21 cellular contexts compared by ENCODE assay signal in the genomic region with DNA sequence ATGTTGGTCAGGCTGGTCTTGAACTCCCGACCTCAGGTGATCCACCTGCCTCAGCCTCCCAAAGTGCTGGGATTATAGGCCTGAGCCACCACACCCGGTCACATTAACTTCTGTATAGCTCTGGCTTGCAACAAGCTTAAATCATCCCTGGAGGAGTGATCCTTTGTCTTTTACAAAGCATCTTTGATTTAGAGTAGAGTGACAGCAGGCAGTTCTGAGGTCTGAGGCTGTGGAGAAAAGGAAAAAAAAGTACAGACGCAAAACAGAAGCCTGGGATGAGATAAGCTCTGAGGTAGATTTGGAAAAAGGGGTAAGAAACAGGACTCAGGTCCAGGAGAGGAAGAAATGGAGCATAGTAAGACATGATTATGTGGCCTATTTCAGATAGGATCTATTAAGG.
DNase-seq lines count a peak whose midpoint lies in the region; ATAC-seq, FAIRE-seq and TF ChIP-seq lines count a peak whose summit lies in the region.
"Had no signal": no experiment of that assay in that cellular context is flagged by ENCODE, and none has a peak within 500 bp of the region (broad histone marks: within the 10 kb centered on the region; RNA-seq: fewer than 3 reads in every experiment).

No MANE protein-coding gene starts in this region.

- peak overlapping the region; percentile 77 for H3K27ac Mint-ChIP-seq in progenitor cell of endocrine pancreas
- H3K27ac Mint-ChIP-seq: B cell; CD4-positive, CD25-positive, alpha-beta regulatory T cell; CD8-positive, alpha-beta memory T cell had no signal

- in situ Hi-C loops in K562 (cut with MboI), result no loop called here

- no peak overlapping the region for H3K27ac ChIP-seq in K562 (ENCODE audit: extremely low read depth, low read depth, low read length)
- no peak overlapping the region for H3K27ac ChIP-seq in esophagus muscularis mucosa (replicated peaks in 1 of 4)

- no peak for TF ChIP-seq EP300 in K562 (IDR thresholded peaks at IDR 0.05; ENCODE audit: low read length)
- no peak for TF ChIP-seq EP300 in esophagus muscularis mucosa (IDR thresholded peaks at IDR 0.05)

- H3K4me1 Mint-ChIP-seq in progenitor cell of endocrine pancreas (ENCODE audit: low read depth), result peaks cover 52% of the 10 kb centered on the region
- H3K4me1 Mint-ChIP-seq: B cell had no signal

- H3K27me3 ChIP-seq in K562 (ENCODE audit: control insufficient read depth in 2 of 2, insufficient read depth in 2 of 2, low read length in 2 of 2) (no peaks in the 10 kb centered on the region), esophagus muscularis mucosa (peaks cover 0 to 9% (median 0%) of the 10 kb centered on the region in 4 donors)
- H3K27me3 ChIP-seq: BLaER1 treated with 17β-estradiol and CSF1 and Interleukin-3, amounts not matched to agents 10 nM and 100 nM had no signal

- H4K20me1 ChIP-seq in K562 (replicated peaks; ENCODE audit: control insufficient read depth, insufficient read depth, low read length), result no peaks in the 10 kb centered on the region

- intact Hi-C loops in K562 (cut with micrococcal nuclease), result no loop called here
- intact Hi-C loops in esophagus muscularis mucosa (cut with DNase I), result no loop called here

- H3K9me3 ChIP-seq in K562 (replicated peaks; ENCODE audit: control insufficient read depth, insufficient read depth, low read depth, low read length) (no peaks in the 10 kb centered on the region), esophagus muscularis mucosa (no peaks in the 10 kb centered on the region)

- H3K36me3 Mint-ChIP-seq in progenitor cell of endocrine pancreas (ENCODE audit: insufficient read depth), result peaks cover 9% of the 10 kb centered on the region
- H3K36me3 Mint-ChIP-seq: CD4-positive, CD25-positive, alpha-beta regulatory T cell had no signal

- TF ChIP-seq CTCF in K562 (IDR thresholded peaks at IDR 0.05 in 2 of 3, conservative IDR thresholded peaks at IDR 0.05 in 1 of 3; ENCODE audit: insufficient read depth in 2 of 3, low read depth in 1 of 3, low read length in 3 of 3) (no peak), progenitor cell of endocrine pancreas (IDR thresholded peaks at IDR 0.05; ENCODE audit: unreplicated experiment) (no peak), esophagus muscularis mucosa (IDR thresholded peaks at IDR 0.05) (no peak)

- CTCF ChIA-PET in K562 (lab: Yijun Ruan, JAX; ENCODE audit: low intra/inter-chr PET ratio), result no interaction called here

- no peak overlapping the region for H3K4me3 Mint-ChIP-seq in progenitor cell of endocrine pancreas (ENCODE audit: low read depth)
- H3K4me3 Mint-ChIP-seq: B cell; CD4-positive, CD25-positive, alpha-beta regulatory T cell; CD8-positive, alpha-beta memory T cell had no signal

- TF ChIP-seq RAD21 in K562 (CRISPR knock-in tag; conservative IDR thresholded peaks at IDR 0.05 in 1 of 2, IDR thresholded peaks at IDR 0.05 in 1 of 2), result no peak

- peaks cover 9 to 24% of the 10 kb centered on the region in 2 experiments for H3K4me1 ChIP-seq in K562 (replicated peaks in 1 of 2; ENCODE audit: control insufficient read depth in 2 of 2, insufficient read depth in 2 of 2, low read length in 2 of 2)
- no peaks in the 10 kb centered on the region for H3K4me1 ChIP-seq in esophagus muscularis mucosa

- H3K9me3 Mint-ChIP-seq in progenitor cell of endocrine pancreas (ENCODE audit: low read depth), result no peaks in the 10 kb centered on the region
- H3K9me3 Mint-ChIP-seq: CD8-positive, alpha-beta memory T cell had no signal

- H3K9me1 ChIP-seq in K562 (ENCODE audit: control insufficient read depth, insufficient read depth, low read length), result no peaks in the 10 kb centered on the region

- no peaks in the 10 kb centered on the region for H3K27me3 Mint-ChIP-seq in progenitor cell of endocrine pancreas

- WGBS in K562 (ENCODE audit: insufficient coverage, low coverage, missing lambda C conversion rate), result 83% methylated on average over 3 of the region's 3 CpGs
- WGBS in esophagus muscularis mucosa, result 93% methylated on average over 3 of the region's 3 CpGs

- BruUV-seq in K562 (replicated peaks; lab: Mats Ljungman, UMichigan), result no TSS peak

- TF ChIP-seq POLR2A in K562 (conservative IDR thresholded peaks at IDR 0.05), result no peak
- TF ChIP-seq POLR2A in esophagus muscularis mucosa (IDR thresholded peaks at IDR 0.05; ENCODE audit: low read depth), result no peak

- no peak overlapping the region for H3K9ac ChIP-seq in K562 (ENCODE audit: insufficient read depth in 1 of 2, low read depth in 2 of 2, low read length in 2 of 2)
- H3K9ac ChIP-seq: BLaER1 treated with 17β-estradiol and CSF1 and Interleukin-3, amounts not matched to agents 10 nM and 100 nM had no signal

- H3K4me2 ChIP-seq in K562 (ENCODE audit: insufficient read depth, low read length), result no peak overlapping the region

- peak; percentile 12 for DNase-seq in NCI-H82 (lab: John Stamatoyannopoulos, UW)
- DNase-seq in NCI-H82 treated with DMSO at 0.1 percent for 48 hours (lab: John Stamatoyannopoulos, UW; ENCODE audit: unreplicated experiment), result no peak
- peak in 1 of 4 experiments; percentile 8 for DNase-seq in K562 (ENCODE audit: extremely low read depth in 1 of 4, low spot score in 3 of 4)
- DNase-seq in progenitor cell of endocrine pancreas (ENCODE audit: low spot score, unreplicated experiment), result no peak
- DNase-seq in esophagus muscularis mucosa (ENCODE audit: extremely low spot score), result no peak
- DNase-seq in NCI-H524 (lab: John Stamatoyannopoulos, UW), result no peak
- DNase-seq in urothelium cell line (ENCODE audit: low spot score), result no peak
- DNase-seq: 8988T; CD4-positive, CD25-positive, alpha-beta regulatory T cell; CD8-positive, alpha-beta memory T cell; COR-L47; DMS 273 treated with DMSO at 0.1 percent for 48 hours; DMS53; DND-41; HCEC 1CT; IMR-90 had no signal

- FAIRE-seq in K562 (lab: Jason Lieb, UNC) (no peak), urothelium cell line (lab: Jason Lieb, UNC) (no peak)
- FAIRE-seq: G401.6, GM19239, HTR-8/SVneo had no signal

- POLR2A ChIA-PET in K562 (lab: Yijun Ruan, JAX), result interaction anchor here (1.7 kb wide), 1 partner anchor 23 kb away, joined by 3 read pairs; no protein-coding TSS in a partner anchor

- H3K4me3 ChIP-seq in K562 (no peak overlapping the region), esophagus muscularis mucosa (no peak overlapping the region)
- H3K4me3 ChIP-seq: BLaER1 treated with 17β-estradiol and CSF1 and Interleukin-3, amounts not matched to agents 10 nM and 100 nM had no signal

- H3K36me3 ChIP-seq in K562 (ENCODE audit: control insufficient read depth, insufficient read depth, low read length) (no peaks in the 10 kb centered on the region), esophagus muscularis mucosa (no peaks in the 10 kb centered on the region)

- ATAC-seq in K562, result no peak

- H3K79me2 ChIP-seq in K562 (ENCODE audit: control insufficient read depth, insufficient read depth, low read length), result no peaks in the 10 kb centered on the region

- no peak overlapping the region for H2AFZ ChIP-seq in K562 (ENCODE audit: low read depth, low read length)

TF ChIP-seq in K562, 482 proteins besides CTCF, POLR2A, EP300 and RAD21 (continues in another document):
- TF ChIP-seq GATAD2A (IDR thresholded peaks at IDR 0.05) (no peak), NCOA4 (IDR thresholded peaks at IDR 0.05; ENCODE audit: partially characterized antibody) (no peak), ZNF76 (CRISPR knock-in tag; IDR thresholded peaks at IDR 0.05; ENCODE audit: borderline replicate concordance) (no peak), SAFB (IDR thresholded peaks at IDR 0.05; ENCODE audit: borderline replicate concordance, low read depth, low read length) (no peak), RBFOX2 (IDR thresholded peaks at IDR 0.05; ENCODE audit: low read depth, low read length) (no peak), ZNF212 (CRISPR knock-in tag; IDR thresholded peaks at IDR 0.05) (no peak), MEIS2 (IDR thresholded peaks at IDR 0.05; ENCODE audit: partially characterized antibody) (peak; percentile 53), HLTF (IDR thresholded peaks at IDR 0.05) (no peak)
- TF ChIP-seq, protein P1, sequence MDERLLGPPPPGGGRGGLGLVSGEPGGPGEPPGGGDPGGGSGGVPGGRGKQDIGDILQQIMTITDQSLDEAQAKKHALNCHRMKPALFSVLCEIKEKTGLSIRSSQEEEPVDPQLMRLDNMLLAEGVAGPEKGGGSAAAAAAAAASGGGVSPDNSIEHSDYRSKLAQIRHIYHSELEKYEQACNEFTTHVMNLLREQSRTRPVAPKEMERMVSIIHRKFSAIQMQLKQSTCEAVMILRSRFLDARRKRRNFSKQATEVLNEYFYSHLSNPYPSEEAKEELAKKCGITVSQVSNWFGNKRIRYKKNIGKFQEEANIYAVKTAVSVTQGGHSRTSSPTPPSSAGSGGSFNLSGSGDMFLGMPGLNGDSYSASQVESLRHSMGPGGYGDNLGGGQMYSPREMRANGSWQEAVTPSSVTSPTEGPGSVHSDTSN (CRISPR knock-in tag; IDR thresholded peaks at IDR 0.05; ENCODE audit: low read depth), result no peak
- TF ChIP-seq, protein P1 (tag; conservative IDR thresholded peaks at IDR 0.05; ENCODE audit: low read depth), result peak; percentile 51
- TF ChIP-seq, protein P2, sequence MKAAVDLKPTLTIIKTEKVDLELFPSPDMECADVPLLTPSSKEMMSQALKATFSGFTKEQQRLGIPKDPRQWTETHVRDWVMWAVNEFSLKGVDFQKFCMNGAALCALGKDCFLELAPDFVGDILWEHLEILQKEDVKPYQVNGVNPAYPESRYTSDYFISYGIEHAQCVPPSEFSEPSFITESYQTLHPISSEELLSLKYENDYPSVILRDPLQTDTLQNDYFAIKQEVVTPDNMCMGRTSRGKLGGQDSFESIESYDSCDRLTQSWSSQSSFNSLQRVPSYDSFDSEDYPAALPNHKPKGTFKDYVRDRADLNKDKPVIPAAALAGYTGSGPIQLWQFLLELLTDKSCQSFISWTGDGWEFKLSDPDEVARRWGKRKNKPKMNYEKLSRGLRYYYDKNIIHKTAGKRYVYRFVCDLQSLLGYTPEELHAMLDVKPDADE (conservative IDR thresholded peaks at IDR 0.05; ENCODE audit: control insufficient read depth, low read depth, low read length), result no peak
